ENCODE assay signal across 20 cellular contexts in genomic region chr2:159218389-159218788, GRCh38.
"Had no signal": no experiment of that assay in that cellular context is flagged by ENCODE, and none has a peak within 500 bp of the region (broad histone marks: within the 10 kb centered on the region; RNA-seq: fewer than 3 reads in every experiment).

No MANE protein-coding gene starts in this region.

- H3K4me3 ChIP-seq: SJSA1, SK-N-MC had no signal

- FAIRE-seq: RCC 7860 had no signal

- H3K27me3 ChIP-seq: SJSA1 had no signal

- DNase-seq: KBM-7, MV-4-11, NCI-H1048, NCI-H1105, NCI-H1417, NCI-H1436 treated with DMSO at 0.1 percent for 48 hours, NCI-H1694, NCI-H187 treated with DMSO at 0.1 percent for 48 hours, NCI-H2029 treated with DMSO at 0.1 percent for 48 hours, NCI-H2171 treated with DMSO at 0.1 percent for 48 hours, NCI-H345, NCI-H446 treated with DMSO at 0.1 percent for 48 hours, NCI-H510A treated with DMSO at 0.1 percent for 48 hours, NCI-H526, Right ventricle myocardium superior, RPMI8226, SIG-M5 had no signal

- H3K9me3 ChIP-seq: SJSA1 had no signal

- H3K27ac ChIP-seq: SJSA1, SK-N-MC had no signal
